Comparison of ENCODE assay signal across 25 cellular contexts in the genomic region with DNA sequence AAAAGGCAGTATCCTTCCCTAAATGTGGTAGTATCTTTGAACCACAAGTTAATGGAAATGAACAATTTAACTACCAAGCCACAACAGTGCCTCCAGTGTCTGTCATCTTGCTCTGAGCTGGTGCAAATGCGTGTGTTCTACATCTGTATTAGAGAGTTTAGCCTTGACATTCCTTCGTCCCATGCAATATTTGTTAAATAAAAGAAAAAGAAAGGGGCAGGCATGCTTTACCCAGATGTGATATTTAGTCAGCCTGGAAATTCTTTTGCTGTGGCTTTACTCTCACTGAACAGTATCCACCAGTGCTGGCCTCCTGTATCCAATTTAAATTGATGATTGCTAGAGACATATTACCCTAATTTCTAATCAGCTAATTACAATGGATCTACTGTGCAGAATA.
"Had no signal": no experiment of that assay in that cellular context is flagged by ENCODE, and none has a peak within 500 bp of the region (broad histone marks: within the 10 kb centered on the region; RNA-seq: fewer than 3 reads in every experiment).

No MANE protein-coding gene starts in this region.

- H3K27me3 ChIP-seq: ascending aorta, body of pancreas, MG63 had no signal

- H3K4me3 ChIP-seq: ascending aorta, body of pancreas, MG63, SK-N-MC had no signal

- H3K9ac ChIP-seq: KMS-11 had no signal

- H3K27ac ChIP-seq: ascending aorta, body of pancreas, KMS-11, SK-N-MC had no signal

- H3K4me1 ChIP-seq: ascending aorta, body of pancreas had no signal

- H3K4me2 ChIP-seq: KMS-11 had no signal

- DNase-seq: activated CD4-positive, alpha-beta T cell treated with anti-CD3 and anti-CD28 coated beads for 48 hours; activated CD4-positive, alpha-beta T cell treated with anti-CD3 and anti-CD28 coated beads, Interleukin-2, amount 50 U/mL, for 48 hours; activated CD4-positive, CD25-positive, alpha-beta regulatory T cell treated with anti-CD3 and anti-CD28 coated beads, Interleukin-2, amount 50 U/mL, for 72 hours; activated CD8-positive, alpha-beta memory T cell treated with anti-CD3 and anti-CD28 coated beads, Interleukin-2, amount 10 ng/mL, durations not matched to agents 7 days and 5 days; activated effector memory CD4-positive, alpha-beta T cell treated with Interleukin-2 at 50 U/mL for 16 hours; activated naive CD4-positive, alpha-beta T cell; activated T-cell treated with anti-CD3 and anti-CD28 coated beads, Interleukin-2, amount 50 U/mL, for 24 hours; amniotic stem cell; body of pancreas; central memory CD4-positive, alpha-beta T cell; MG63; MV-4-11; NCI-H1105; NCI-H1436; NCI-H1694 treated with DMSO at 0.1 percent for 48 hours; NCI-H2029 treated with DMSO at 0.1 percent for 48 hours; NCI-H345; NCI-H510A; NCI-H526 treated with DMSO at 0.1 percent for 48 hours; NCI-H82; SIG-M5; T-helper 1 cell had no signal

- H3K36me3 ChIP-seq: ascending aorta, MG63 had no signal

- ATAC-seq: activated CD8-positive, alpha-beta memory T cell treated with anti-CD3 and anti-CD28 coated beads, Interleukin-2, amount 10 ng/mL, durations not matched to agents 7 days and 5 days; body of pancreas had no signal

- H3K9me3 ChIP-seq: ascending aorta, body of pancreas, MG63 had no signal
